20 cellular contexts compared by ENCODE assay signal in the genomic region with DNA sequence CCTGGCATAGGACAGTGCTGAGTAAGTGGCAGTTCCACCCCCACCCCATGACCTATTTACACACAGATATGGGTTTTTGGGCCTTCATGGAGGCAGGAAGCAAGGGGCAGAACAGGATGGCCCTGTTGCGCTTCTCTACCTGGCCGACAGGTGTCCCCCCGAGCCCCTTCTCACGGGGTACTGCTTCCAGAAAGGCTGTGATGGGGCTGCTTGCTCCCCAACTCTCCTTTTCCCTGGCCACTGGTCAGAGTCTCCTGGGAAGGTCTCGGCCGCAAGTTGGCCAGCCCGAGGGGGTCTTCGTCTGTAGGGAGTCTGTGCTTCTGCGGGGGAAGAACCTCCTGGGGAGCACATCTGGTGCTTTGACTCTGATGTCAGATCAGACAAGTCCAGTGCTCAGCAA.
DNase-seq lines count a peak whose midpoint lies in the region; ATAC-seq and TF ChIP-seq lines count a peak whose summit lies in the region.
"Had no signal": no experiment of that assay in that cellular context is flagged by ENCODE, and none has a peak within 500 bp of the region (broad histone marks: within the 10 kb centered on the region; RNA-seq: fewer than 3 reads in every experiment).

No MANE protein-coding gene starts in this region.

- DNase-seq in mammary epithelial cell (no peak), neuronal stem cell (ENCODE audit: low spot score) (no peak), NCI-H2029 treated with DMSO at 0.1 percent for 48 hours (lab: John Stamatoyannopoulos, UW) (no peak)
- DNase-seq in stimulated activated CD4-positive, alpha-beta T cell treated with anti-CD3 and anti-CD28 coated beads, Interleukin-2, amount 100 ng/mL, for 24 hours, result no peak
- no peak for DNase-seq in activated naive CD4-positive, alpha-beta T cell treated with anti-CD3 and anti-CD28 coated beads, Interleukin-2, amount 50 U/mL, for 72 hours (ENCODE audit: low spot score in 2 of 2)
- DNase-seq: activated CD4-positive, alpha-beta T cell treated with anti-CD3 and anti-CD28 coated beads, Interleukin-2, amount 50 U/mL, for 1 hour; activated gamma-delta T cell treated with Interleukin-2 at 50 U/mL for 16 hours; amygdala; effector memory CD8-positive, alpha-beta T cell; HFFc6; kidney glomerular epithelial cell; NCI-H1048; NCI-H2107; NCI-H82; stimulated activated naive CD8-positive, alpha-beta T cell treated with anti-CD3 and anti-CD28 coated beads, Interleukin-15, Interleukin-2, amounts not matched to agents 100 U/mL and 50 U/mL, for 24 hours had no signal

- intact Hi-C loops in mammary epithelial cell (cut with micrococcal nuclease), result loop anchor here (10.0 kb wide), 1 partner anchor 93 kb away; no protein-coding TSS in a partner anchor

- TF ChIP-seq RAD21 in Ishikawa (IDR thresholded peaks at IDR 0.05; ENCODE audit: low read depth), result peak; percentile 19; the same call in 1 of the 2 replicates

- no peaks in the 10 kb centered on the region for H3K79me1 ChIP-seq in neuronal stem cell (ENCODE audit: low read depth, low read length)

- H3K27me3 ChIP-seq in DOHH2 (ENCODE audit: control insufficient read depth, low read length) (no peaks in the 10 kb centered on the region), mammary epithelial cell (ENCODE audit: insufficient read depth, low read length) (no peaks in the 10 kb centered on the region), neuronal stem cell (ENCODE audit: control insufficient read depth in 3 of 3, insufficient read depth in 3 of 3, low read depth in 1 of 3, low read length in 3 of 3) (no peaks in the 10 kb centered on the region)
- H3K27me3 ChIP-seq: hepatocyte had no signal

- TF ChIP-seq CTCF in DOHH2 (IDR thresholded peaks at IDR 0.05; ENCODE audit: low read depth, low read length, poor library complexity, severe bottlenecking) (peak; percentile 84), mammary epithelial cell (conservative IDR thresholded peaks at IDR 0.05 in 1 of 2, IDR thresholded peaks at IDR 0.05 in 1 of 2; ENCODE audit: extremely low read depth in 1 of 2, insufficient read depth in 1 of 2, low read depth in 1 of 2, low read length in 2 of 2) (peak; percentile 38 to 47)

- peak overlapping the region; percentile 40 for H2BK15ac ChIP-seq in neuronal stem cell (ENCODE audit: low read length)

- 89% methylated on average over 4 of the region's 9 CpGs for WGBS in mammary epithelial cell (ENCODE audit: low coverage, missing lambda C conversion rate)
- WGBS in neuronal stem cell (ENCODE audit: extremely low coverage in 2 of 2, insufficient read length in 2 of 2, insufficient replicate concordance in 1 of 2), 2 donors, result no CpG with 5 or more reads among the region's 9 CpGs

- H3K9me3 ChIP-seq in DOHH2 (ENCODE audit: control insufficient read depth, insufficient read depth, low read length) (no peaks in the 10 kb centered on the region), mammary epithelial cell (replicated peaks; ENCODE audit: insufficient read depth, low read length) (no peaks in the 10 kb centered on the region), neuronal stem cell (replicated peaks in 1 of 2; ENCODE audit: control insufficient read depth in 2 of 2, insufficient read depth in 1 of 2, low read depth in 1 of 2, low read length in 2 of 2) (no peaks in the 10 kb centered on the region)
- H3K9me3 ChIP-seq: Caco-2 had no signal

- peaks cover 3% of the 10 kb centered on the region; the same call in 1 of the 2 replicates for H3F3A ChIP-seq in DOHH2 (ENCODE audit: control insufficient read depth, insufficient read depth)

- H3K27ac Mint-ChIP-seq in activated naive CD4-positive, alpha-beta T cell treated with anti-CD3 and anti-CD28 coated beads, Interleukin-2, amount 50 U/mL, for 72 hours, result no peak overlapping the region
- H3K27ac Mint-ChIP-seq: effector memory CD8-positive, alpha-beta T cell; HFFc6 had no signal

- H3K79me2 ChIP-seq in DOHH2 (ENCODE audit: control insufficient read depth, low read length) (no peaks in the 10 kb centered on the region), mammary epithelial cell (ENCODE audit: insufficient read depth, low read length) (no peaks in the 10 kb centered on the region)
- H3K79me2 ChIP-seq: hepatocyte had no signal

- in situ Hi-C loops in mammary epithelial cell (cut with MboI; ENCODE audit: low sequenced_read_pairs in 2 of 2), result no loop called here

- H3K27ac ChIP-seq in DOHH2 (ENCODE audit: low read depth, low read length), result 0 out of 2 replicates have a peak overlapping the region, but pooled peaks have one; percentile 2
- H3K27ac ChIP-seq in mammary epithelial cell (ENCODE audit: insufficient read depth, low read depth, low read length), result no peak overlapping the region
- H3K27ac ChIP-seq in neuronal stem cell (replicated peaks; ENCODE audit: low read length), result no peak overlapping the region
- H3K27ac ChIP-seq: hepatocyte had no signal

- no peaks in the 10 kb centered on the region for H3K9me2 ChIP-seq in DOHH2 (replicated peaks; ENCODE audit: control insufficient read depth, low read length)

- H3K9ac ChIP-seq in mammary epithelial cell (ENCODE audit: insufficient read depth, low read length) (no peak overlapping the region), neuronal stem cell (ENCODE audit: low read depth, low read length, poor library complexity) (no peak overlapping the region)

- no peaks in the 10 kb centered on the region for H3K36me3 Mint-ChIP-seq in activated naive CD4-positive, alpha-beta T cell treated with anti-CD3 and anti-CD28 coated beads, Interleukin-2, amount 50 U/mL, for 72 hours

- no peak overlapping the region for H2BK5ac ChIP-seq in neuronal stem cell (ENCODE audit: low read length)

- CTCF ChIA-PET in mammary epithelial cell (lab: Charles Lee; ENCODE audit: low non-redundant PET), result no interaction called here

- H4K20me1 ChIP-seq in DOHH2 (ENCODE audit: control insufficient read depth, insufficient read depth, low read depth, low read length) (no peaks in the 10 kb centered on the region), mammary epithelial cell (ENCODE audit: insufficient read depth, low read length) (no peaks in the 10 kb centered on the region)

- no TSS peak for BruUV-seq in mammary epithelial cell (replicated peaks; lab: Mats Ljungman, UMichigan)

- ATAC-seq in activated naive CD4-positive, alpha-beta T cell treated with anti-CD3 and anti-CD28 coated beads, Interleukin-2, amount 50 U/mL, for 72 hours, result no peak
- no peak for ATAC-seq in HG02623 (IDR thresholded peaks at IDR 0.05; ENCODE audit: unreplicated experiment)
- ATAC-seq: effector memory CD8-positive, alpha-beta T cell; stimulated activated naive CD8-positive, alpha-beta T cell treated with anti-CD3 and anti-CD28 coated beads, Interleukin-15, Interleukin-2, amounts not matched to agents 100 U/mL and 50 U/mL, for 24 hours had no signal

- H3K4me1 ChIP-seq in DOHH2 (ENCODE audit: control insufficient read depth, low read length) (peaks cover 78% of the 10 kb centered on the region), mammary epithelial cell (ENCODE audit: insufficient read depth, low read length) (peaks cover 8% of the 10 kb centered on the region), neuronal stem cell (ENCODE audit: control insufficient read depth in 2 of 2, insufficient read depth in 1 of 2, low read depth in 1 of 2, low read length in 2 of 2) (peaks cover 9 to 13% of the 10 kb centered on the region in 2 donors)

- no peak overlapping the region for H3K14ac ChIP-seq in neuronal stem cell (ENCODE audit: low read length)

- H3K18ac ChIP-seq in neuronal stem cell (ENCODE audit: low read length), result no peak overlapping the region

- H4K8ac ChIP-seq in neuronal stem cell (ENCODE audit: low read depth, low read length), result no peak overlapping the region

- H2AK5ac ChIP-seq in neuronal stem cell (ENCODE audit: low read depth, low read length), result no peak overlapping the region

- H3K4me3 ChIP-seq in DOHH2 (ENCODE audit: low read length), result no peak overlapping the region
- no peak overlapping the region for H3K4me3 ChIP-seq in mammary epithelial cell (replicated peaks in 1 of 3; ENCODE audit: insufficient read depth in 1 of 3, low read depth in 2 of 3, low read length in 3 of 3)
- H3K4me3 ChIP-seq in neuronal stem cell (ENCODE audit: low read length in 2 of 2), result no peak overlapping the region
- H3K4me3 ChIP-seq: hepatocyte had no signal

- H4K91ac ChIP-seq in neuronal stem cell (ENCODE audit: low read depth, low read length, poor library complexity), result no peak overlapping the region

- no peak overlapping the region for H2BK120ac ChIP-seq in neuronal stem cell (ENCODE audit: low read depth, low read length)

- no peak overlapping the region for H3K4ac ChIP-seq in neuronal stem cell (ENCODE audit: low read length)

- no peak for TF ChIP-seq EP300 in Ishikawa (IDR thresholded peaks at IDR 0.05; ENCODE audit: borderline replicate concordance)

- H2AFZ ChIP-seq in mammary epithelial cell (ENCODE audit: low read depth, low read length) (peak overlapping the region; percentile 24), neuronal stem cell (ENCODE audit: low read length) (no peak overlapping the region)
- H2AFZ ChIP-seq: hepatocyte had no signal

- no peak overlapping the region for H3K23ac ChIP-seq in neuronal stem cell (ENCODE audit: low read depth, low read length, poor library complexity)

- H3K36me3 ChIP-seq in DOHH2 (ENCODE audit: control insufficient read depth, low read length) (no peaks in the 10 kb centered on the region), mammary epithelial cell (ENCODE audit: insufficient read depth, low read length) (no peaks in the 10 kb centered on the region), neuronal stem cell (replicated peaks in 1 of 2; ENCODE audit: control insufficient read depth in 2 of 2, insufficient read depth in 2 of 2, low read length in 2 of 2) (no peaks in the 10 kb centered on the region)

- H3K9me3 Mint-ChIP-seq in activated naive CD4-positive, alpha-beta T cell treated with anti-CD3 and anti-CD28 coated beads, Interleukin-2, amount 50 U/mL, for 72 hours, result no peaks in the 10 kb centered on the region
- H3K9me3 Mint-ChIP-seq: HFFc6 had no signal

- dilution Hi-C loops in mammary epithelial cell (cut with HindIII; ENCODE audit: low sequenced_read_pairs), result no loop called here

- 0 out of 2 replicates have a peak overlapping the region, but pooled peaks have one; percentile 43 for H3K4me2 ChIP-seq in DOHH2 (ENCODE audit: low read length)
- no peak overlapping the region for H3K4me2 ChIP-seq in mammary epithelial cell (ENCODE audit: insufficient read depth, low read depth, low read length)
- H3K4me2 ChIP-seq in neuronal stem cell (ENCODE audit: insufficient read depth, low read length, poor library complexity, severe bottlenecking), result no peak overlapping the region
- H3K4me2 ChIP-seq: hepatocyte had no signal

- no peak overlapping the region for H2BK12ac ChIP-seq in neuronal stem cell (ENCODE audit: low read length)

TF ChIP-seq in Ishikawa, 13 proteins besides CTCF, POLR2A, EP300 and RAD21 (continues in another document):
- TF ChIP-seq NFIC (IDR thresholded peaks at IDR 0.05) (no peak), TAF1 (IDR thresholded peaks at IDR 0.05; ENCODE audit: low read depth) (no peak)
- TF ChIP-seq, protein P1, sequence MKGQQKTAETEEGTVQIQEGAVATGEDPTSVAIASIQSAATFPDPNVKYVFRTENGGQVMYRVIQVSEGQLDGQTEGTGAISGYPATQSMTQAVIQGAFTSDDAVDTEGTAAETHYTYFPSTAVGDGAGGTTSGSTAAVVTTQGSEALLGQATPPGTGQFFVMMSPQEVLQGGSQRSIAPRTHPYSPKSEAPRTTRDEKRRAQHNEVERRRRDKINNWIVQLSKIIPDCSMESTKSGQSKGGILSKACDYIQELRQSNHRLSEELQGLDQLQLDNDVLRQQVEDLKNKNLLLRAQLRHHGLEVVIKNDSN (IDR thresholded peaks at IDR 0.05), result no peak
